8 cellular contexts compared by ENCODE assay signal in the genomic region with DNA sequence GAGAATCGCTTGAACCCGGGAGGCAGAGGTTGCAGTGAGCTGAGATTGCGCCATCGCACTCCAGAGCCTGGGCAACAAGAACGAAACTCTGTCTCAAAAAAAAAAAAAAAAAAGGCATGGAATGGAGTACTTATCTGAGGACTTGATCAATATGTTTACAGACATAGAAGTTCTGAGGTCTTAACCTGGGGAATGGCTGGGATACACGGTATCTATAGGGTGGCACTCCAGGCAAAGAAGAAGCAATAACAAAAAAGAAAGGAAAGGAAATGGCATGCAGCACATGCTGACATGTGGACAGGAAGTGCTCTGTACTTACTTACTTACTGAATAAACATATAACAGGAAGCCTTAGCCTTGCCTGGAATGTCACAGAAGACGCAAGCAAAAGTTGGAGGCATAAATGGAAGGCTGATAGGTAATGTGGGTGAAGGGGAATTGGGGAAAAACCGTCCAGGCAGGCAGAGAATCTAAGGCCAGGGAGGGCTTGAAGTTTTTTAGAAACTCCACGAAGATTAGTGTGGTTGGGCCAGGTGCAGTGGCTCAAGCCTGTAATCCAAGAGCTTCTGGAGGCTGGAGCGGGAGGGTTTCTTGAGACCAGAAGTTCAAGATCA. TPM values are rescaled to one million over a fixed set of nuclear protein-coding genes. Genes with fewer than 3 reads are reported as not detected.
DNase-seq lines count a peak whose midpoint lies in the region; ATAC-seq, FAIRE-seq and TF ChIP-seq lines count a peak whose summit lies in the region.

No MANE protein-coding gene starts in this region.

- H3K9me3 ChIP-seq in A673 (ENCODE audit: low read depth, low read length, poor library complexity, severe bottlenecking), result no peaks in the 10 kb centered on the region
- no peaks in the 10 kb centered on the region for H3K9me3 ChIP-seq in astrocyte (ENCODE audit: insufficient read depth, low read depth, low read length)
- H3K9me3 ChIP-seq in mononuclear cell (ENCODE audit: low read depth, low read length), result no peaks in the 10 kb centered on the region

- H3K27me3 Mint-ChIP-seq in astrocyte (ENCODE audit: low read depth, unreplicated experiment), result peaks cover 2% of the 10 kb centered on the region

- peaks cover 7% of the 10 kb centered on the region for H3K4me1 ChIP-seq in A673 (ENCODE audit: insufficient read depth, low read length, poor library complexity, severe bottlenecking)
- H3K4me1 ChIP-seq in astrocyte (ENCODE audit: insufficient read depth, low read length), result peaks cover 5% of the 10 kb centered on the region
- peaks cover 42% of the 10 kb centered on the region for H3K4me1 ChIP-seq in mononuclear cell (ENCODE audit: insufficient read depth, low read length)

- H3K27ac ChIP-seq in A673 (ENCODE audit: low read depth, low read length, poor library complexity, severe bottlenecking) (no peak overlapping the region), astrocyte (ENCODE audit: low read depth, low read length) (no peak overlapping the region)

- no peaks in the 10 kb centered on the region for H3K79me2 ChIP-seq in astrocyte (ENCODE audit: insufficient read depth, low read length)

- H4K20me1 ChIP-seq in astrocyte (ENCODE audit: insufficient read depth, low read length), result no peaks in the 10 kb centered on the region

- H3K9me3 Mint-ChIP-seq in astrocyte (ENCODE audit: unreplicated experiment), result peaks cover 2% of the 10 kb centered on the region

- CTCF ChIA-PET in A673 (lab: Charles Lee), result interaction anchor here (0.6 kb wide), 1 partner anchor 120 kb away, joined by 3 read pairs; no protein-coding TSS in a partner anchor

- TF ChIP-seq CTCF in A673 (conservative IDR thresholded peaks at IDR 0.05; ENCODE audit: low read depth, low read length) (no peak), astrocyte (IDR thresholded peaks at IDR 0.05; ENCODE audit: insufficient read depth, low read depth, low read length) (no peak)

- intact Hi-C loops in A673 (cut with micrococcal nuclease; ENCODE audit: unreplicated experiment), result no loop called here

- H3K36me3 ChIP-seq in A673 (ENCODE audit: insufficient read depth, low read length, poor library complexity, severe bottlenecking) (no peaks in the 10 kb centered on the region), astrocyte (ENCODE audit: insufficient read depth, low read length) (no peaks in the 10 kb centered on the region)

- H3K4me1 Mint-ChIP-seq in astrocyte (ENCODE audit: low read depth, unreplicated experiment), result peaks cover 14% of the 10 kb centered on the region

- H3K36me3 Mint-ChIP-seq in astrocyte (ENCODE audit: low read depth, unreplicated experiment), result no peaks in the 10 kb centered on the region

- POLR2A ChIA-PET in A673 (lab: Charles Lee; ENCODE audit: low non-redundant PET), result no interaction called here

- no peak for ATAC-seq in HG02981 (IDR thresholded peaks at IDR 0.05; ENCODE audit: unreplicated experiment)

- no peaks in the 10 kb centered on the region for H3K27me3 ChIP-seq in A673 (replicated peaks; ENCODE audit: insufficient read depth, low read depth, low read length, poor library complexity)
- H3K27me3 ChIP-seq in astrocyte (ENCODE audit: insufficient read depth, low read length), result no peaks in the 10 kb centered on the region
- H3K27me3 ChIP-seq in mononuclear cell (ENCODE audit: insufficient read depth, low read length), result no peaks in the 10 kb centered on the region

- H3K27ac Mint-ChIP-seq in astrocyte (ENCODE audit: unreplicated experiment), result peak overlapping the region; percentile 28

- no peak for FAIRE-seq in astrocyte (lab: Jason Lieb, UNC)

- H2AFZ ChIP-seq in astrocyte (ENCODE audit: low read depth, low read length), result peak overlapping the region; percentile 80

- DNase-seq in A673 (ENCODE audit: low spot score), result peak; percentile 56
- peak; percentile 47 to 61 for DNase-seq in Kasumi-1 (lab: John Stamatoyannopoulos, UW)
- DNase-seq in astrocyte (ENCODE audit: low read depth), result no peak
- no peak for DNase-seq in NCI-H2227 treated with DMSO at 0.1 percent for 48 hours (lab: John Stamatoyannopoulos, UW)
- no peak for DNase-seq in HPDE6-E6E7 (ENCODE audit: extremely low spot score)
- no peak for DNase-seq in iPS-NIHi11 (ENCODE audit: low spot score)

- BruUV-seq in A673 (replicated peaks; lab: Mats Ljungman, UMichigan), result no TSS peak

- H3K4me3 ChIP-seq in A673 (ENCODE audit: low read depth, low read length, poor library complexity, severe bottlenecking), result no peak overlapping the region
- H3K4me3 ChIP-seq in astrocyte (ENCODE audit: insufficient read depth, low read depth, low read length), result no peak overlapping the region
- peak overlapping the region; percentile 17 for H3K4me3 ChIP-seq in mononuclear cell (ENCODE audit: low read length)

- peak overlapping the region; percentile 7 for H3K4me3 Mint-ChIP-seq in astrocyte (ENCODE audit: unreplicated experiment)

- H3K9ac ChIP-seq in astrocyte (ENCODE audit: low read length), result no peak overlapping the region

- H3K4me2 ChIP-seq in astrocyte (ENCODE audit: low read length), result no peak overlapping the region

RNA-seq across cellular contexts. Expression of a gene that starts 10.1 kb away (rescaled TPM):
- total RNA-seq in A673 (2021) (53.4 and 66.6 TPM in 2 replicates), astrocyte (46.6 and 48.6 TPM in 2 replicates), mononuclear cell (27.4 TPM)

RNA-seq across cellular contexts. Expression of a gene that starts 19.8 kb away (rescaled TPM):
- 104 and 106 TPM in 2 replicates for total RNA-seq in A673 (2021)
- 54.3 and 61.1 TPM in 2 replicates for total RNA-seq in astrocyte
- total RNA-seq in mononuclear cell, result 38.7 TPM

Comparison
In these comparisons a context has a peak if more than half of its experiments do, and no peak if none do; other contexts are left out.
1. DNase-seq: peak in A673 (single experiment) and Kasumi-1 (2 of 2); none in astrocyte (single experiment), NCI-H2227 treated with DMSO at 0.1 percent for 48 hours (single experiment), HPDE6-E6E7 (single experiment) and iPS-NIHi11 (single experiment).